In the genomic region with DNA sequence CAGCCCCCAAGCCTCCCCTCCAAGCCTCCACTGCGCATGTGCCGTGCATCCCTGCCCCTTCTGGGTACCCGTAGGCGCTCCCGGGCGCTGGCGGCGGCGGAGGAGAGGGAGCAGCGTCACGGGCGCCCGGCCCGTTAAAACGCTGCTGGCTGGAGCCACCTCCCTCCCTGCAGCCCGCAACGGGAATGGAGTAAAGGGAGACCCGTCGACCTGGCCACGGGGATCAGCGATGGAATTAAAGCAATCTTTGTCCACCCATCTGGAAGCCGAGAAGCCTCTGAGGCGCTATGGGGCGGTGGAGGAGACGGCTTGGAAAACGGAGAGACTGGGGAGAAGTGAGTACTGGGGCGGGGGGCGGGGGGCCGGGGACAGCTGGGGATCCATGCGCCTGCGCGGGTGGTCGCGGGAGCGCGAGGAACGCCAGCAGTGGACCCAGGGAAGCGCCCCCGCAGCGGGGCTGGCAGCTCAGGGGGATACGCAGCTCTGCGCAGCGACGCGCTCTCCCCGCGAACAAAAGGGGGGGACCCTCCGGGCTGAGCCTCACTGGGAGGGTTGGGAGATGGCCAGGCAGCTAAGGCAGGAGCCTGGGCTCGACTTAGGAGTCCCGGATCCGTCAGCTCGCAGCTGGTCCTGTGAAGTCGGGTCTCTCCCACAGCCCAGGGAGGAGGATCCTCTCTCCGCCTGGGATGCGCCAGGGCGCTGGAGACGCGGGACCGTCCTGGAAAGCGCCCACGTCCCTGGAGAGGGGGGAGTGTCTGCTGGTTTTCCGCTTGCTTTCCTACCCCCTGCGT, we compare ENCODE assay signal across 8 cellular contexts. TPM values are rescaled to one million over a fixed set of nuclear protein-coding genes. Genes with fewer than 3 reads are reported as not detected.
DNase-seq lines count a peak whose midpoint lies in the region; ATAC-seq and TF ChIP-seq lines count a peak whose summit lies in the region.

TSS of gene BMERB1 (plus strand) at position 164 of the 791 bp plus-strand sequence. CDS start at position 230, 66 bp downstream.

- TF ChIP-seq CTCF in BJ (IDR thresholded peaks at IDR 0.05; ENCODE audit: insufficient read depth, low read depth, low read length) = no peak
- no peak for TF ChIP-seq CTCF in MM.1S (IDR thresholded peaks at IDR 0.05; ENCODE audit: low read length)

- no peaks in the 10 kb centered on the region for H3F3A ChIP-seq in MM.1S (ENCODE audit: insufficient read depth, low read length)

- peaks cover 17% of the 10 kb centered on the region for H3K4me1 Mint-ChIP-seq in activated CD4-positive, alpha-beta memory T cell treated with anti-CD3 and anti-CD28 coated beads, Interleukin-2, amount 10 ng/mL, durations not matched to agents 7 days and 5 days

- H2AFZ ChIP-seq in MM.1S (ENCODE audit: low read length) = peak within 1 kb of the TSS; percentile 69

- no peak for DNase-seq in BJ (ENCODE audit: low read depth)
- peak; percentile 39 for DNase-seq in MM.1S
- DNase-seq in activated CD4-positive, alpha-beta memory T cell treated with anti-CD3 and anti-CD28 coated beads, Interleukin-2, amount 10 ng/mL, durations not matched to agents 7 days and 5 days = peak; percentile 56
- DNase-seq in dedifferentiated amniotic fluid mesenchymal stem cell (ENCODE audit: extremely low spot score) = peak; percentile 72
- DNase-seq in stimulated activated CD4-positive, alpha-beta T cell treated with anti-CD3 and anti-CD28 coated beads, Interleukin-12 subunit alpha, Interleukin-12 subunit beta, amount 100 ng/mL, for 48 hours (ENCODE audit: low read depth in 2 of 3, low spot score in 1 of 3) = peak; percentile 47 to 67 (median 54)

- no peaks in the 10 kb centered on the region for H3K79me2 ChIP-seq in MM.1S (ENCODE audit: low read length)

- peak within 1 kb of the TSS; percentile 80 for H3K4me3 Mint-ChIP-seq in activated CD4-positive, alpha-beta memory T cell treated with anti-CD3 and anti-CD28 coated beads, Interleukin-2, amount 10 ng/mL, durations not matched to agents 7 days and 5 days

- H3K4me3 ChIP-seq in BJ (ENCODE audit: low read depth, low read length) (peak within 1 kb of the TSS; percentile 92), MM.1S (ENCODE audit: low read length) (peak within 1 kb of the TSS; percentile 67)

- no peaks in the 10 kb centered on the region for H3K9me3 Mint-ChIP-seq in activated CD4-positive, alpha-beta memory T cell treated with anti-CD3 and anti-CD28 coated beads, Interleukin-2, amount 10 ng/mL, durations not matched to agents 7 days and 5 days

- H3K27ac ChIP-seq in MM.1S (ENCODE audit: low read length) = no peak within 1 kb of the TSS
- H3K27ac ChIP-seq in layer of hippocampus (ENCODE audit: low read depth, low read length) = peak within 1 kb of the TSS; percentile 75

- H3K36me3 ChIP-seq in BJ (ENCODE audit: control insufficient read depth, insufficient read depth, low read length) (no peaks in the 10 kb centered on the region), MM.1S (replicated peaks; ENCODE audit: insufficient read depth, low read length) (no peaks in the 10 kb centered on the region)

- no peaks in the 10 kb centered on the region for H3K9me3 ChIP-seq in MM.1S (replicated peaks; ENCODE audit: insufficient read depth, low read length)

- POLR2A ChIA-PET in BJ (lab: Charles Lee) = no interaction called here
- POLR2A ChIA-PET in activated CD4-positive, alpha-beta memory T cell treated with anti-CD3 and anti-CD28 coated beads, Interleukin-2, amount 10 ng/mL, durations not matched to agents 7 days and 5 days (lab: Charles Lee) = no interaction called here

- no peak within 1 kb of the TSS for H3K9ac ChIP-seq in MM.1S (ENCODE audit: low read length)

- no peak for ATAC-seq in HG03139 (IDR thresholded peaks at IDR 0.05; ENCODE audit: unreplicated experiment)
- ATAC-seq in HG02970 (IDR thresholded peaks at IDR 0.05; ENCODE audit: low FRiP score, unreplicated experiment) = no peak

- peaks cover 3% of the 10 kb centered on the region; the same call in 1 of the 2 replicates for H3K4me1 ChIP-seq in MM.1S (ENCODE audit: low read length)

- no peaks in the 10 kb centered on the region for H3K36me3 Mint-ChIP-seq in activated CD4-positive, alpha-beta memory T cell treated with anti-CD3 and anti-CD28 coated beads, Interleukin-2, amount 10 ng/mL, durations not matched to agents 7 days and 5 days (ENCODE audit: low read depth)

- peak within 1 kb of the TSS; percentile 96 for H3K4me2 ChIP-seq in MM.1S (ENCODE audit: low read depth, low read length)

- H4K20me1 ChIP-seq in MM.1S (ENCODE audit: insufficient read depth, low read length) = no peaks in the 10 kb centered on the region

- CTCF ChIA-PET in BJ (lab: Yijun Ruan, JAX) = interaction anchor here (1.0 kb wide), 1 partner anchor 10 kb away, joined by 3 read pairs; no protein-coding TSS in a partner anchor
- CTCF ChIA-PET in activated CD4-positive, alpha-beta memory T cell treated with anti-CD3 and anti-CD28 coated beads, Interleukin-2, amount 10 ng/mL, durations not matched to agents 7 days and 5 days (lab: Charles Lee) = interaction anchor here (0.6 to 1.2 kb wide), 2 partner anchors 116 to 180 kb away, joined by 3 to 4 read pairs; no protein-coding TSS in a partner anchor

- H3K27me3 ChIP-seq in BJ (ENCODE audit: control insufficient read depth, insufficient read depth, low read length) (no peaks in the 10 kb centered on the region), MM.1S (replicated peaks; ENCODE audit: insufficient read depth, low read length) (no peaks in the 10 kb centered on the region; the same call in 1 of the 2 replicates), layer of hippocampus (ENCODE audit: control insufficient read depth, insufficient read depth, low read length) (no peaks in the 10 kb centered on the region)

- H3K27me3 Mint-ChIP-seq in activated CD4-positive, alpha-beta memory T cell treated with anti-CD3 and anti-CD28 coated beads, Interleukin-2, amount 10 ng/mL, durations not matched to agents 7 days and 5 days = peaks cover 17% of the 10 kb centered on the region

- no peak within 1 kb of the TSS for H3K27ac Mint-ChIP-seq in activated CD4-positive, alpha-beta memory T cell treated with anti-CD3 and anti-CD28 coated beads, Interleukin-2, amount 10 ng/mL, durations not matched to agents 7 days and 5 days

- no peaks in the 10 kb centered on the region for H3K9me2 ChIP-seq in MM.1S (replicated peaks; ENCODE audit: insufficient read depth, low read length)

RNA-seq across cellular contexts. Expression of gene BMERB1, which starts in this region (rescaled TPM):
- polyA plus RNA-seq in BJ (2011; rRNA removed) = 43.3 and 72.8 TPM in 2 replicates
- 23.4 and 28.7 TPM in 2 replicates for polyA minus RNA-seq in BJ (2011; rRNA and poly(A)+ RNA removed)
- 1 to 10 TPM; 4.7 to 6.4 TPM for total RNA-seq in activated CD4-positive, alpha-beta memory T cell treated with anti-CD3 and anti-CD28 coated beads, Interleukin-2, amount 10 ng/mL, durations not matched to agents 7 days and 5 days
